Comparison of ENCODE assay signal across 1 cellular context in genomic region chr7:117148971-117149370, GRCh38.
TF ChIP-seq lines count a peak whose summit lies in the region.

No MANE protein-coding gene starts in this region.

TF ChIP-seq in WTC11, 78 proteins besides CTCF, POLR2A, EP300 and RAD21 (continued from another document):
- TF ChIP-seq, protein P1, sequence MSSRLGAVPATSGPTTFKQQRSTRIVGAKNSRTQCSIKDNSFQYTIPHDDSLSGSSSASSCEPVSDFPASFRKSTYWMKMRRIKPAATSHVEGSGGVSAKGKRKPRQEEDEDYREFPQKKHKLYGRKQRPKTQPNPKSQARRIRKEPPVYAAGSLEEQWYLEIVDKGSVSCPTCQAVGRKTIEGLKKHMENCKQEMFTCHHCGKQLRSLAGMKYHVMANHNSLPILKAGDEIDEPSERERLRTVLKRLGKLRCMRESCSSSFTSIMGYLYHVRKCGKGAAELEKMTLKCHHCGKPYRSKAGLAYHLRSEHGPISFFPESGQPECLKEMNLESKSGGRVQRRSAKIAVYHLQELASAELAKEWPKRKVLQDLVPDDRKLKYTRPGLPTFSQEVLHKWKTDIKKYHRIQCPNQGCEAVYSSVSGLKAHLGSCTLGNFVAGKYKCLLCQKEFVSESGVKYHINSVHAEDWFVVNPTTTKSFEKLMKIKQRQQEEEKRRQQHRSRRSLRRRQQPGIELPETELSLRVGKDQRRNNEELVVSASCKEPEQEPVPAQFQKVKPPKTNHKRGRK (CRISPR knock-in tag; IDR thresholded peaks at IDR 0.05; ENCODE audit: borderline replicate concordance), result no peak
